Comparison of ENCODE assay signal across 8 cellular contexts in the genomic region with DNA sequence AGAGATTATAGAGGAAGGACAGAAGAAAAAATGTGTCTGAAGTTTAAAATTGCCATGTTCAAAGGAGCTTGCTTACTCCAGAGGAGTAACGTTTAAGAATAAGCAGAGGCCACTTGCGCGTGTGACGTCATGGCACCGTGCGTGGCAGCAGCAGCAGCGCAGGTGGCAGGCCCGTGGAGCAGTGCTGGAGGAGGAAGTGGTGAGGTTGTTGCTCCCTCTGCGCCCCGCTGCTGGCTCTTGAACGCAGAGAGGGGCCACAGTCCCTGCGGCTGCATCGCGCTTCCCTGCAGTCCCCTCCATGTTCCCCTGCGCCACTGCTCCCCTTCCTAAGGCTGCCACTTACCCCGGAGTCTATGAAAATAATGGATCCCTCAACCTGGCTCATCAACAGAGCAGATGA. TPM values are rescaled to one million over a fixed set of nuclear protein-coding genes. Genes with fewer than 3 reads are reported as not detected.
DNase-seq lines count a peak whose midpoint lies in the region; ATAC-seq and TF ChIP-seq lines count a peak whose summit lies in the region.

No MANE protein-coding gene starts in this region.

- peak in 3 of 4 donors; percentile 51 to 59 (median 54) for ATAC-seq in heart left ventricle
- no peak for ATAC-seq in HG03280 (IDR thresholded peaks at IDR 0.05; ENCODE audit: unreplicated experiment)
- ATAC-seq in HG02970 (IDR thresholded peaks at IDR 0.05; ENCODE audit: low FRiP score, unreplicated experiment): no peak

- H3K27ac ChIP-seq in heart left ventricle: peak overlapping the region in 8 of 12 donors; percentile 2 to 66 (median 39)

- no peak for TF ChIP-seq POLR2A in heart left ventricle (IDR thresholded peaks at IDR 0.05)

- H3K27me3 ChIP-seq in heart left ventricle: no peaks in the 10 kb centered on the region

- no peak overlapping the region for H3K4me3 ChIP-seq in heart left ventricle

- WGBS in heart left ventricle, 4 donors: 79 to 89% (median 83%) methylated on average over 16 of the region's 16 CpGs

- H3K4me1 ChIP-seq in heart left ventricle: peaks cover 0 to 31% (median 24%) of the 10 kb centered on the region in 12 donors

- intact Hi-C loops in heart left ventricle (cut with DNase I): no loop called here

- peaks cover 0 to 80% (median 30%) of the 10 kb centered on the region in 9 donors for H3K36me3 ChIP-seq in heart left ventricle

- no peak for TF ChIP-seq CTCF in GM20000 (IDR thresholded peaks at IDR 0.05; ENCODE audit: extremely low read depth, missing control alignments)
- TF ChIP-seq CTCF in heart left ventricle (IDR thresholded peaks at IDR 0.05): no peak

- H3K9me3 ChIP-seq in heart left ventricle: no peaks in the 10 kb centered on the region

- peak; percentile 12 for DNase-seq in GM20000 (ENCODE audit: low spot score)
- peak; percentile 68 for DNase-seq in activated T-cell treated with anti-CD3 and anti-CD28 coated beads for 1 hour (ENCODE audit: low read depth)
- DNase-seq in heart left ventricle: peak in 3 of 5 donors; percentile 26 to 41 (median 38)
- peak; percentile 75 for DNase-seq in stimulated activated CD4-positive, alpha-beta T cell treated with anti-CD3 and anti-CD28 coated beads, Interleukin-4, amount 100 ng/mL, for 1 hour
- no peak for DNase-seq in dedifferentiated amniotic fluid mesenchymal stem cell (ENCODE audit: extremely low spot score)
- DNase-seq in NCI-H510A (lab: John Stamatoyannopoulos, UW): no peak

RNA-seq across cellular contexts. Expression of gene GDI2, which starts 37.5 kb away (rescaled TPM):
- 100 to 1,000 TPM in 7 of 9 donors, 10 to 100 TPM in 2; 92.0 to 161 (median 117) TPM for total RNA-seq in heart left ventricle
- polyA plus RNA-seq in heart left ventricle: 100 to 1,000 TPM in 1 of 2 donors, 10 to 100 TPM in 1; 20.0 to 167 TPM

Comparison
In these comparisons a context has a peak if more than half of its experiments do, and no peak if none do; other contexts are left out.
1. DNase-seq: peak in GM20000 (single experiment), activated T-cell treated with anti-CD3 and anti-CD28 coated beads for 1 hour (single experiment), heart left ventricle (3 of 5) and stimulated activated CD4-positive, alpha-beta T cell treated with anti-CD3 and anti-CD28 coated beads, Interleukin-4, amount 100 ng/mL, for 1 hour (single experiment); none in dedifferentiated amniotic fluid mesenchymal stem cell (single experiment) and NCI-H510A (single experiment).
2. ATAC-seq: peak in heart left ventricle (3 of 4); none in HG03280 (single experiment) and HG02970 (single experiment).